Comparison of ENCODE assay signal across 26 cellular contexts in the genomic region with DNA sequence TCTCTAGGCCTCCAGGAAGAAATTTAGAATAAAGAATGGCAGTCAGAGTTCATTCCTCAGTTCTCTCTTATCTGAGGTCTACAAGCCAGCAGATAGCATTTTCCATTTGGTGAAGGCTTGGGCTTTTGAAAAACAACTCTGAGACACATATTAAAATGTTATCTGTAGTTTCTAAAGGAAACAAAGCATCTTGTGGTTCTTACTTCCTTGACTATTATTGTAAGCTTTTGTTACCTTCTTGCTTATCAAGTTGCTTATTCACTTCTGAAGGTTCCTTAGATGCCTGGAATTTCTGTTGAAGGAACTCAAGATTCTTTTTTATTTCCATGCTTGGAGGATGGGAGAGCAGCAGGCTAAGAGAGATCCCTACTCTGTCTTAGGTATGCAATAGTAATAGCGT.
"Had no signal": no experiment of that assay in that cellular context is flagged by ENCODE, and none has a peak within 500 bp of the region (broad histone marks: within the 10 kb centered on the region; RNA-seq: fewer than 3 reads in every experiment).

No MANE protein-coding gene starts in this region.

- H3K9me3 ChIP-seq: body of pancreas, gastrocnemius medialis had no signal

- H3K27me3 Mint-ChIP-seq: activated B cell treated with CpG ODN at 0.5 μM for 24 hours; activated CD8-positive, alpha-beta T cell treated with anti-CD3 and anti-CD28 coated beads for 36 hours; activated T-helper 17 cell treated with anti-CD3 and anti-CD28 coated beads, Interleukin-2, amount 50 U/mL, for 72 hours; naive B cell; stimulated activated memory B cell treated with anti-CD40 and anti-IgM and Interleukin-4, amounts not matched to agents 10 μg/mL and 1 μg/mL and 100 μg/mL, for 72 hours; T-helper 17 cell had no signal

- DNase-seq: activated B cell treated with CpG ODN at 0.5 μM for 24 hours; activated CD4-positive, alpha-beta T cell treated with anti-CD3 and anti-CD28 coated beads, Interleukin-2, amount 50 U/mL, for 1 hour; activated CD8-positive, alpha-beta T cell treated with anti-CD3 and anti-CD28 coated beads for 36 hours; activated gamma-delta T cell treated with Interleukin-2 at 50 U/mL for 16 hours; activated naive CD4-positive, alpha-beta T cell treated with anti-CD3 and anti-CD28 coated beads, Interleukin-2, amount 50 U/mL, for 16 hours; activated T-cell treated with anti-CD3 and anti-CD28 coated beads, Interleukin-2, amount 50 U/mL, for 4 hours; anterior cingulate cortex; body of pancreas; dermis blood vessel endothelial cell; effector CD8-positive, alpha-beta T cell; gastrocnemius medialis; islet precursor cell; left ventricle myocardium inferior; naive B cell; occipital lobe; right cardiac atrium; spleen; stimulated activated CD4-positive, alpha-beta T cell treated with anti-CD3 and anti-CD28 coated beads, Interleukin-2, amount 100 ng/mL, for 48 hours; T-helper 17 cell; T1000 had no signal

- H3K27me3 ChIP-seq: body of pancreas, gastrocnemius medialis, hepatocyte, spleen, tibial nerve had no signal

- H3K27ac ChIP-seq: body of pancreas, gastrocnemius medialis, hepatocyte, left ventricle myocardium inferior, parathyroid adenoma, spleen, tibial nerve had no signal

- ATAC-seq: activated CD8-positive, alpha-beta T cell treated with anti-CD3 and anti-CD28 coated beads for 36 hours; activated T-cell treated with anti-CD3 and anti-CD28 coated beads, Interleukin-2, amount 50 U/mL, for 4 hours; activated T-helper 17 cell treated with anti-CD3 and anti-CD28 coated beads, Interleukin-2, amount 50 U/mL, for 72 hours; body of pancreas; gastrocnemius medialis; right cardiac atrium; stimulated activated memory B cell treated with anti-CD40 and anti-IgM and Interleukin-4, amounts not matched to agents 10 μg/mL and 1 μg/mL and 100 μg/mL, for 72 hours; T-helper 17 cell had no signal

- H3K4me1 ChIP-seq: body of pancreas, gastrocnemius medialis, left ventricle myocardium inferior, parathyroid adenoma, spleen, tibial nerve had no signal

- H3K27ac Mint-ChIP-seq: activated B cell treated with CpG ODN at 0.5 μM for 24 hours; activated CD8-positive, alpha-beta T cell treated with anti-CD3 and anti-CD28 coated beads for 36 hours; activated T-helper 17 cell treated with anti-CD3 and anti-CD28 coated beads, Interleukin-2, amount 50 U/mL, for 72 hours; naive B cell; stimulated activated memory B cell treated with anti-CD40 and anti-IgM and Interleukin-4, amounts not matched to agents 10 μg/mL and 1 μg/mL and 100 μg/mL, for 72 hours; T-helper 17 cell had no signal

- H3K36me3 ChIP-seq: gastrocnemius medialis, left ventricle myocardium inferior, spleen, tibial nerve had no signal

- H3K4me3 Mint-ChIP-seq: activated B cell treated with CpG ODN at 0.5 μM for 24 hours; activated CD8-positive, alpha-beta T cell treated with anti-CD3 and anti-CD28 coated beads for 36 hours; activated T-cell treated with anti-CD3 and anti-CD28 coated beads, Interleukin-2, amount 50 U/mL, for 4 hours; activated T-helper 17 cell treated with anti-CD3 and anti-CD28 coated beads, Interleukin-2, amount 50 U/mL, for 72 hours; naive B cell; stimulated activated memory B cell treated with anti-CD40 and anti-IgM and Interleukin-4, amounts not matched to agents 10 μg/mL and 1 μg/mL and 100 μg/mL, for 72 hours; T-helper 17 cell had no signal

- H3K4me1 Mint-ChIP-seq: activated B cell treated with CpG ODN at 0.5 μM for 24 hours; activated T-helper 17 cell treated with anti-CD3 and anti-CD28 coated beads, Interleukin-2, amount 50 U/mL, for 72 hours; naive B cell; stimulated activated memory B cell treated with anti-CD40 and anti-IgM and Interleukin-4, amounts not matched to agents 10 μg/mL and 1 μg/mL and 100 μg/mL, for 72 hours; T-helper 17 cell had no signal

- H3K36me3 Mint-ChIP-seq: naive B cell; stimulated activated memory B cell treated with anti-CD40 and anti-IgM and Interleukin-4, amounts not matched to agents 10 μg/mL and 1 μg/mL and 100 μg/mL, for 72 hours had no signal

- H3K4me3 ChIP-seq: body of pancreas, gastrocnemius medialis, hepatocyte, left ventricle myocardium inferior, lung, spleen, tibial nerve had no signal

- H3K9me3 Mint-ChIP-seq: activated T-helper 17 cell treated with anti-CD3 and anti-CD28 coated beads, Interleukin-2, amount 50 U/mL, for 72 hours had no signal
